1 cellular context compared by ENCODE assay signal in the genomic region with DNA sequence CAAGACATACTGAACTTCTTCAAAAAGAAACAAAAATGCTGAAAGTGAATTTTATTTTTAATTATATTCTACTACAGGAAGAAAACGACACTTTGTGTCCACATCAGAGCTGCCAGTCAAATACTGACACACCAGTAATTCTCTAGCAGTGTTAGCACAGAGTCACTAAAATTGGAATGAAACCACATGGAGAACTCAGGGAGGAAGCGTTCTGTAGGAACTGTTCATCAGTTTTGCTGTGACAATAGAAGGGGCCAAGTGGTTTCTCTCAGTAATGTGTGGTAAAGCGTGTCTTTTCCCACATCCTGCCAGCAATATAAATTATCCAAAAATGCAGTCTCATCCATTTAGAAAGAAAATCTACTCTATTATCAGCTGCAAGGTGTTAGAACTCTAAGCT.
A peak's percentile ranks its signal among the peaks of the same experiment; 100 is the strongest.
TF ChIP-seq lines count a peak whose summit lies in the region.

No MANE protein-coding gene starts in this region.

TF ChIP-seq in GM12878, 131 proteins besides CTCF, POLR2A, EP300 and RAD21 (continued from another document and continues in another):
- TF ChIP-seq, protein P1, sequence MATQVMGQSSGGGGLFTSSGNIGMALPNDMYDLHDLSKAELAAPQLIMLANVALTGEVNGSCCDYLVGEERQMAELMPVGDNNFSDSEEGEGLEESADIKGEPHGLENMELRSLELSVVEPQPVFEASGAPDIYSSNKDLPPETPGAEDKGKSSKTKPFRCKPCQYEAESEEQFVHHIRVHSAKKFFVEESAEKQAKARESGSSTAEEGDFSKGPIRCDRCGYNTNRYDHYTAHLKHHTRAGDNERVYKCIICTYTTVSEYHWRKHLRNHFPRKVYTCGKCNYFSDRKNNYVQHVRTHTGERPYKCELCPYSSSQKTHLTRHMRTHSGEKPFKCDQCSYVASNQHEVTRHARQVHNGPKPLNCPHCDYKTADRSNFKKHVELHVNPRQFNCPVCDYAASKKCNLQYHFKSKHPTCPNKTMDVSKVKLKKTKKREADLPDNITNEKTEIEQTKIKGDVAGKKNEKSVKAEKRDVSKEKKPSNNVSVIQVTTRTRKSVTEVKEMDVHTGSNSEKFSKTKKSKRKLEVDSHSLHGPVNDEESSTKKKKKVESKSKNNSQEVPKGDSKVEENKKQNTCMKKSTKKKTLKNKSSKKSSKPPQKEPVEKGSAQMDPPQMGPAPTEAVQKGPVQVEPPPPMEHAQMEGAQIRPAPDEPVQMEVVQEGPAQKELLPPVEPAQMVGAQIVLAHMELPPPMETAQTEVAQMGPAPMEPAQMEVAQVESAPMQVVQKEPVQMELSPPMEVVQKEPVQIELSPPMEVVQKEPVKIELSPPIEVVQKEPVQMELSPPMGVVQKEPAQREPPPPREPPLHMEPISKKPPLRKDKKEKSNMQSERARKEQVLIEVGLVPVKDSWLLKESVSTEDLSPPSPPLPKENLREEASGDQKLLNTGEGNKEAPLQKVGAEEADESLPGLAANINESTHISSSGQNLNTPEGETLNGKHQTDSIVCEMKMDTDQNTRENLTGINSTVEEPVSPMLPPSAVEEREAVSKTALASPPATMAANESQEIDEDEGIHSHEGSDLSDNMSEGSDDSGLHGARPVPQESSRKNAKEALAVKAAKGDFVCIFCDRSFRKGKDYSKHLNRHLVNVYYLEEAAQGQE (IDR thresholded peaks at IDR 0.05; ENCODE audit: low read depth, low read length): no peak
- no peak for TF ChIP-seq MEF2A (IDR thresholded peaks at IDR 0.05; ENCODE audit: insufficient read depth, low read depth, low read length)
- TF ChIP-seq SRF (IDR thresholded peaks at IDR 0.05; ENCODE audit: low read depth in 2 of 2, low read length in 2 of 2): no peak
- TF ChIP-seq SPI1 (IDR thresholded peaks at IDR 0.05; ENCODE audit: borderline replicate concordance, insufficient read depth, low read depth, low read length): peak; percentile 44; the same call in 1 of the 2 replicates
- no peak for TF ChIP-seq BRCA1 (IDR thresholded peaks at IDR 0.05; ENCODE audit: low read depth, low read length)
- no peak for TF ChIP-seq HDAC2 (IDR thresholded peaks at IDR 0.05)
- no peak for TF ChIP-seq RCOR1 (conservative IDR thresholded peaks at IDR 0.05; ENCODE audit: low read depth, low read length)
- TF ChIP-seq, protein P2, sequence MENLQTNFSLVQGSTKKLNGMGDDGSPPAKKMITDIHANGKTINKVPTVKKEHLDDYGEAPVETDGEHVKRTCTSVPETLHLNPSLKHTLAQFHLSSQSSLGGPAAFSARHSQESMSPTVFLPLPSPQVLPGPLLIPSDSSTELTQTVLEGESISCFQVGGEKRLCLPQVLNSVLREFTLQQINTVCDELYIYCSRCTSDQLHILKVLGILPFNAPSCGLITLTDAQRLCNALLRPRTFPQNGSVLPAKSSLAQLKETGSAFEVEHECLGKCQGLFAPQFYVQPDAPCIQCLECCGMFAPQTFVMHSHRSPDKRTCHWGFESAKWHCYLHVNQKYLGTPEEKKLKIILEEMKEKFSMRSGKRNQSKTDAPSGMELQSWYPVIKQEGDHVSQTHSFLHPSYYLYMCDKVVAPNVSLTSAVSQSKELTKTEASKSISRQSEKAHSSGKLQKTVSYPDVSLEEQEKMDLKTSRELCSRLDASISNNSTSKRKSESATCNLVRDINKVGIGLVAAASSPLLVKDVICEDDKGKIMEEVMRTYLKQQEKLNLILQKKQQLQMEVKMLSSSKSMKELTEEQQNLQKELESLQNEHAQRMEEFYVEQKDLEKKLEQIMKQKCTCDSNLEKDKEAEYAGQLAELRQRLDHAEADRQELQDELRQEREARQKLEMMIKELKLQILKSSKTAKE (IDR thresholded peaks at IDR 0.05; ENCODE audit: low read depth, poor library complexity, severe bottlenecking): no peak
- TF ChIP-seq, protein P3, sequence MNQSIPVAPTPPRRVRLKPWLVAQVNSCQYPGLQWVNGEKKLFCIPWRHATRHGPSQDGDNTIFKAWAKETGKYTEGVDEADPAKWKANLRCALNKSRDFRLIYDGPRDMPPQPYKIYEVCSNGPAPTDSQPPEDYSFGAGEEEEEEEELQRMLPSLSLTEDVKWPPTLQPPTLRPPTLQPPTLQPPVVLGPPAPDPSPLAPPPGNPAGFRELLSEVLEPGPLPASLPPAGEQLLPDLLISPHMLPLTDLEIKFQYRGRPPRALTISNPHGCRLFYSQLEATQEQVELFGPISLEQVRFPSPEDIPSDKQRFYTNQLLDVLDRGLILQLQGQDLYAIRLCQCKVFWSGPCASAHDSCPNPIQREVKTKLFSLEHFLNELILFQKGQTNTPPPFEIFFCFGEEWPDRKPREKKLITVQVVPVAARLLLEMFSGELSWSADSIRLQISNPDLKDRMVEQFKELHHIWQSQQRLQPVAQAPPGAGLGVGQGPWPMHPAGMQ (IDR thresholded peaks at IDR 0.05; ENCODE audit: borderline replicate concordance): no peak
- no peak for TF ChIP-seq JUND (IDR thresholded peaks at IDR 0.05; ENCODE audit: low read depth, low read length)
- TF ChIP-seq HDGF (IDR thresholded peaks at IDR 0.05): no peak
- 0 out of 2 replicates have a peak, but pooled peaks have one; percentile 15 for TF ChIP-seq DPF2 (IDR thresholded peaks at IDR 0.05)
- no peak for TF ChIP-seq ATF7 (IDR thresholded peaks at IDR 0.05; ENCODE audit: low read depth)
- TF ChIP-seq, protein P4, sequence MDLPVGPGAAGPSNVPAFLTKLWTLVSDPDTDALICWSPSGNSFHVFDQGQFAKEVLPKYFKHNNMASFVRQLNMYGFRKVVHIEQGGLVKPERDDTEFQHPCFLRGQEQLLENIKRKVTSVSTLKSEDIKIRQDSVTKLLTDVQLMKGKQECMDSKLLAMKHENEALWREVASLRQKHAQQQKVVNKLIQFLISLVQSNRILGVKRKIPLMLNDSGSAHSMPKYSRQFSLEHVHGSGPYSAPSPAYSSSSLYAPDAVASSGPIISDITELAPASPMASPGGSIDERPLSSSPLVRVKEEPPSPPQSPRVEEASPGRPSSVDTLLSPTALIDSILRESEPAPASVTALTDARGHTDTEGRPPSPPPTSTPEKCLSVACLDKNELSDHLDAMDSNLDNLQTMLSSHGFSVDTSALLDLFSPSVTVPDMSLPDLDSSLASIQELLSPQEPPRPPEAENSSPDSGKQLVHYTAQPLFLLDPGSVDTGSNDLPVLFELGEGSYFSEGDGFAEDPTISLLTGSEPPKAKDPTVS (IDR thresholded peaks at IDR 0.05; ENCODE audit: low read depth, low read length): no peak
- TF ChIP-seq, protein P5, sequence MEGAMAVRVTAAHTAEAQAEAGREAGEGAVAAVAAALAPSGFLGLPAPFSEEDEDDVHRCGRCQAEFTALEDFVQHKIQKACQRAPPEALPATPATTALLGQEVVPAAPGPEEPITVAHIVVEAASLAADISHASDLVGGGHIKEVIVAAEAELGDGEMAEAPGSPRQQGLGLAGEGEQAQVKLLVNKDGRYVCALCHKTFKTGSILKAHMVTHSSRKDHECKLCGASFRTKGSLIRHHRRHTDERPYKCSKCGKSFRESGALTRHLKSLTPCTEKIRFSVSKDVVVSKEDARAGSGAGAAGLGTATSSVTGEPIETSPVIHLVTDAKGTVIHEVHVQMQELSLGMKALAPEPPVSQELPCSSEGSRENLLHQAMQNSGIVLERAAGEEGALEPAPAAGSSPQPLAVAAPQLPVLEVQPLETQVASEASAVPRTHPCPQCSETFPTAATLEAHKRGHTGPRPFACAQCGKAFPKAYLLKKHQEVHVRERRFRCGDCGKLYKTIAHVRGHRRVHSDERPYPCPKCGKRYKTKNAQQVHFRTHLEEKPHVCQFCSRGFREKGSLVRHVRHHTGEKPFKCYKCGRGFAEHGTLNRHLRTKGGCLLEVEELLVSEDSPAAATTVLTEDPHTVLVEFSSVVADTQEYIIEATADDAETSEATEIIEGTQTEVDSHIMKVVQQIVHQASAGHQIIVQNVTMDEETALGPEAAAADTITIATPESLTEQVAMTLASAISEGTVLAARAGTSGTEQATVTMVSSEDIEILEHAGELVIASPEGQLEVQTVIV (IDR thresholded peaks at IDR 0.05; ENCODE audit: borderline replicate concordance, partially characterized antibody): no peak
- no peak for TF ChIP-seq KAT2A (conservative IDR thresholded peaks at IDR 0.05; ENCODE audit: control insufficient read depth, low read depth, low read length)
- TF ChIP-seq NBN (IDR thresholded peaks at IDR 0.05): no peak
- TF ChIP-seq POU2F2 (IDR thresholded peaks at IDR 0.05; ENCODE audit: borderline replicate concordance, low read depth, low read length): no peak
- TF ChIP-seq ZZZ3 (IDR thresholded peaks at IDR 0.05; ENCODE audit: control insufficient read depth, insufficient read length, low read depth): no peak
- TF ChIP-seq RUNX3 (IDR thresholded peaks at IDR 0.05; ENCODE audit: low read length): peak; percentile 70
- TF ChIP-seq, protein P6, sequence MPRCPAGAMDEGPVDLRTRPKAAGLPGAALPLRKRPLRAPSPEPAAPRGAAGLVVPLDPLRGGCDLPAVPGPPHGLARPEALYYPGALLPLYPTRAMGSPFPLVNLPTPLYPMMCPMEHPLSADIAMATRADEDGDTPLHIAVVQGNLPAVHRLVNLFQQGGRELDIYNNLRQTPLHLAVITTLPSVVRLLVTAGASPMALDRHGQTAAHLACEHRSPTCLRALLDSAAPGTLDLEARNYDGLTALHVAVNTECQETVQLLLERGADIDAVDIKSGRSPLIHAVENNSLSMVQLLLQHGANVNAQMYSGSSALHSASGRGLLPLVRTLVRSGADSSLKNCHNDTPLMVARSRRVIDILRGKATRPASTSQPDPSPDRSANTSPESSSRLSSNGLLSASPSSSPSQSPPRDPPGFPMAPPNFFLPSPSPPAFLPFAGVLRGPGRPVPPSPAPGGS (IDR thresholded peaks at IDR 0.05; ENCODE audit: borderline replicate concordance, insufficient read depth, low read depth, low read length, poor library complexity, severe bottlenecking): no peak
- TF ChIP-seq NR2C1 (IDR thresholded peaks at IDR 0.05): no peak
- no peak for TF ChIP-seq GABPA (IDR thresholded peaks at IDR 0.05; ENCODE audit: low read depth)
- TF ChIP-seq, protein P7, sequence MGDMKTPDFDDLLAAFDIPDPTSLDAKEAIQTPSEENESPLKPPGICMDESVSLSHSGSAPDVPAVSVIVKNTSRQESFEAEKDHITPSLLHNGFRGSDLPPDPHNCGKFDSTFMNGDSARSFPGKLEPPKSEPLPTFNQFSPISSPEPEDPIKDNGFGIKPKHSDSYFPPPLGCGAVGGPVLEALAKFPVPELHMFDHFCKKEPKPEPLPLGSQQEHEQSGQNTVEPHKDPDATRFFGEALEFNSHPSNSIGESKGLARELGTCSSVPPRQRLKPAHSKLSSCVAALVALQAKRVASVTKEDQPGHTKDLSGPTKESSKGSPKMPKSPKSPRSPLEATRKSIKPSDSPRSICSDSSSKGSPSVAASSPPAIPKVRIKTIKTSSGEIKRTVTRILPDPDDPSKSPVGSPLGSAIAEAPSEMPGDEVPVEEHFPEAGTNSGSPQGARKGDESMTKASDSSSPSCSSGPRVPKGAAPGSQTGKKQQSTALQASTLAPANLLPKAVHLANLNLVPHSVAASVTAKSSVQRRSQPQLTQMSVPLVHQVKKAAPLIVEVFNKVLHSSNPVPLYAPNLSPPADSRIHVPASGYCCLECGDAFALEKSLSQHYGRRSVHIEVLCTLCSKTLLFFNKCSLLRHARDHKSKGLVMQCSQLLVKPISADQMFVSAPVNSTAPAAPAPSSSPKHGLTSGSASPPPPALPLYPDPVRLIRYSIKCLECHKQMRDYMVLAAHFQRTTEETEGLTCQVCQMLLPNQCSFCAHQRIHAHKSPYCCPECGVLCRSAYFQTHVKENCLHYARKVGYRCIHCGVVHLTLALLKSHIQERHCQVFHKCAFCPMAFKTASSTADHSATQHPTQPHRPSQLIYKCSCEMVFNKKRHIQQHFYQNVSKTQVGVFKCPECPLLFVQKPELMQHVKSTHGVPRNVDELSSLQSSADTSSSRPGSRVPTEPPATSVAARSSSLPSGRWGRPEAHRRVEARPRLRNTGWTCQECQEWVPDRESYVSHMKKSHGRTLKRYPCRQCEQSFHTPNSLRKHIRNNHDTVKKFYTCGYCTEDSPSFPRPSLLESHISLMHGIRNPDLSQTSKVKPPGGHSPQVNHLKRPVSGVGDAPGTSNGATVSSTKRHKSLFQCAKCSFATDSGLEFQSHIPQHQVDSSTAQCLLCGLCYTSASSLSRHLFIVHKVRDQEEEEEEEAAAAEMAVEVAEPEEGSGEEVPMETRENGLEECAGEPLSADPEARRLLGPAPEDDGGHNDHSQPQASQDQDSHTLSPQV (IDR thresholded peaks at IDR 0.05): no peak
- TF ChIP-seq PML (IDR thresholded peaks at IDR 0.05; ENCODE audit: low read length): no peak
- TF ChIP-seq, protein P8, sequence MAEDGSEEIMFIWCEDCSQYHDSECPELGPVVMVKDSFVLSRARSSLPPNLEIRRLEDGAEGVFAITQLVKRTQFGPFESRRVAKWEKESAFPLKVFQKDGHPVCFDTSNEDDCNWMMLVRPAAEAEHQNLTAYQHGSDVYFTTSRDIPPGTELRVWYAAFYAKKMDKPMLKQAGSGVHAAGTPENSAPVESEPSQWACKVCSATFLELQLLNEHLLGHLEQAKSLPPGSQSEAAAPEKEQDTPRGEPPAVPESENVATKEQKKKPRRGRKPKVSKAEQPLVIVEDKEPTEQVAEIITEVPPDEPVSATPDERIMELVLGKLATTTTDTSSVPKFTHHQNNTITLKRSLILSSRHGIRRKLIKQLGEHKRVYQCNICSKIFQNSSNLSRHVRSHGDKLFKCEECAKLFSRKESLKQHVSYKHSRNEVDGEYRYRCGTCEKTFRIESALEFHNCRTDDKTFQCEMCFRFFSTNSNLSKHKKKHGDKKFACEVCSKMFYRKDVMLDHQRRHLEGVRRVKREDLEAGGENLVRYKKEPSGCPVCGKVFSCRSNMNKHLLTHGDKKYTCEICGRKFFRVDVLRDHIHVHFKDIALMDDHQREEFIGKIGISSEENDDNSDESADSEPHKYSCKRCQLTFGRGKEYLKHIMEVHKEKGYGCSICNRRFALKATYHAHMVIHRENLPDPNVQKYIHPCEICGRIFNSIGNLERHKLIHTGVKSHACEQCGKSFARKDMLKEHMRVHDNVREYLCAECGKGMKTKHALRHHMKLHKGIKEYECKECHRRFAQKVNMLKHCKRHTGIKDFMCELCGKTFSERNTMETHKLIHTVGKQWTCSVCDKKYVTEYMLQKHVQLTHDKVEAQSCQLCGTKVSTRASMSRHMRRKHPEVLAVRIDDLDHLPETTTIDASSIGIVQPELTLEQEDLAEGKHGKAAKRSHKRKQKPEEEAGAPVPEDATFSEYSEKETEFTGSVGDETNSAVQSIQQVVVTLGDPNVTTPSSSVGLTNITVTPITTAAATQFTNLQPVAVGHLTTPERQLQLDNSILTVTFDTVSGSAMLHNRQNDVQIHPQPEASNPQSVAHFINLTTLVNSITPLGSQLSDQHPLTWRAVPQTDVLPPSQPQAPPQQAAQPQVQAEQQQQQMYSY (CRISPR knock-in tag; IDR thresholded peaks at IDR 0.05): no peak
- no peak for TF ChIP-seq IRF4 (IDR thresholded peaks at IDR 0.05; ENCODE audit: low read depth, low read length)
- peak; percentile 47 for TF ChIP-seq IKZF1 (conservative IDR thresholded peaks at IDR 0.05)
- no peak for TF ChIP-seq BHLHE40 (IDR thresholded peaks at IDR 0.05; ENCODE audit: borderline replicate concordance in 1 of 2, low read depth in 2 of 2, low read length in 1 of 2)
- no peak for TF ChIP-seq CHD2 (IDR thresholded peaks at IDR 0.05; ENCODE audit: borderline replicate concordance, low read depth, low read length)
- TF ChIP-seq CHD4 (IDR thresholded peaks at IDR 0.05): no peak
- TF ChIP-seq PAX5 (IDR thresholded peaks at IDR 0.05; ENCODE audit: borderline replicate concordance, low read depth, low read length): no peak
- TF ChIP-seq KDM1A (IDR thresholded peaks at IDR 0.05; ENCODE audit: borderline replicate concordance): no peak
- no peak for TF ChIP-seq BACH1 (IDR thresholded peaks at IDR 0.05; ENCODE audit: borderline replicate concordance)
- no peak for TF ChIP-seq FOXK2 (IDR thresholded peaks at IDR 0.05)
- TF ChIP-seq CBX3 (IDR thresholded peaks at IDR 0.05; ENCODE audit: borderline replicate concordance, low read depth): no peak
- no peak for TF ChIP-seq YBX1 (IDR thresholded peaks at IDR 0.05)
- no peak for TF ChIP-seq STAT3 (IDR thresholded peaks at IDR 0.05; ENCODE audit: low read depth, low read length)
